1 cellular context compared by ENCODE assay signal in the genomic region with DNA sequence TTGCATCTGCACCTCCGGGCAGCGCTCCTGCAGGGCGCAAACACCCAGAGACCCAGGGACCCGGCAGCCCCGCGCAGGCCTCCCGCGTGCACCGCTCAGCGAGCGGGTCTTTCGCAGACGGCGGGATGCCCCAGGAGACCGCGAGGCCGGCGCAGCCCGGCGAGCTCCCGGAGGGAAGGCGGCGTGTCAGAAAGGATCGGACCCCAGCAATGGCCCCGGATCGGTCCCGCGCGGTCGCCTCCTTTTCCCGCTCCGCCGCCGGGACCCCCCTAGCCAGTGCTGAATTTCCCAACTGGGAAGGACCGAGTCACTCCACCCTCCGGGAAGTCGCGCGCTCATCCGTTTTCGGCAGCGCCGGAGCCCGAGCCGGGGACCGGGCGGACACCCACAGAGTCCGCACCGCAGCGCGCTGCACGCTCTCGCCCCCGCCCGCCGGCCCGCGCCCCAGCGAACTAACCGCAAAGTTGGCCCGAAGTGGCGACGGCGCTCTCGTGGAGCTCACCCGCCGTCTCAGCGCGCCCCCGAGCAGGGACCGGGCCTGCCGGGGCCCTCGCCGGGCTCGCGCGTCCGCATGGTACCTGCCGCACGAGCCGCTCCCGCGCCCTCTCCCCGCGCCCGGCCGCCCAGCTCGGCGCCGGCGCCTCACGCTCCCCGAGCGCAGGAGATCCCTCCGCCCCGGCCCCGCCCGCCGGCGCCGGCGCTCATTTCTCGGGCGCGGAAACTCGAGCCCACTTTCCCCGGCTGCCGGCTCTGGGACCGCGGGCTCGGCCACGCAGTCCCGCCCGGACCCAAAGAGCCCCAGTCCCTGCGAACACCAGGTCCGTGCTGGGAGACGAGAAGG.
TF ChIP-seq lines count a peak whose summit lies in the region.

A gene with protein sequence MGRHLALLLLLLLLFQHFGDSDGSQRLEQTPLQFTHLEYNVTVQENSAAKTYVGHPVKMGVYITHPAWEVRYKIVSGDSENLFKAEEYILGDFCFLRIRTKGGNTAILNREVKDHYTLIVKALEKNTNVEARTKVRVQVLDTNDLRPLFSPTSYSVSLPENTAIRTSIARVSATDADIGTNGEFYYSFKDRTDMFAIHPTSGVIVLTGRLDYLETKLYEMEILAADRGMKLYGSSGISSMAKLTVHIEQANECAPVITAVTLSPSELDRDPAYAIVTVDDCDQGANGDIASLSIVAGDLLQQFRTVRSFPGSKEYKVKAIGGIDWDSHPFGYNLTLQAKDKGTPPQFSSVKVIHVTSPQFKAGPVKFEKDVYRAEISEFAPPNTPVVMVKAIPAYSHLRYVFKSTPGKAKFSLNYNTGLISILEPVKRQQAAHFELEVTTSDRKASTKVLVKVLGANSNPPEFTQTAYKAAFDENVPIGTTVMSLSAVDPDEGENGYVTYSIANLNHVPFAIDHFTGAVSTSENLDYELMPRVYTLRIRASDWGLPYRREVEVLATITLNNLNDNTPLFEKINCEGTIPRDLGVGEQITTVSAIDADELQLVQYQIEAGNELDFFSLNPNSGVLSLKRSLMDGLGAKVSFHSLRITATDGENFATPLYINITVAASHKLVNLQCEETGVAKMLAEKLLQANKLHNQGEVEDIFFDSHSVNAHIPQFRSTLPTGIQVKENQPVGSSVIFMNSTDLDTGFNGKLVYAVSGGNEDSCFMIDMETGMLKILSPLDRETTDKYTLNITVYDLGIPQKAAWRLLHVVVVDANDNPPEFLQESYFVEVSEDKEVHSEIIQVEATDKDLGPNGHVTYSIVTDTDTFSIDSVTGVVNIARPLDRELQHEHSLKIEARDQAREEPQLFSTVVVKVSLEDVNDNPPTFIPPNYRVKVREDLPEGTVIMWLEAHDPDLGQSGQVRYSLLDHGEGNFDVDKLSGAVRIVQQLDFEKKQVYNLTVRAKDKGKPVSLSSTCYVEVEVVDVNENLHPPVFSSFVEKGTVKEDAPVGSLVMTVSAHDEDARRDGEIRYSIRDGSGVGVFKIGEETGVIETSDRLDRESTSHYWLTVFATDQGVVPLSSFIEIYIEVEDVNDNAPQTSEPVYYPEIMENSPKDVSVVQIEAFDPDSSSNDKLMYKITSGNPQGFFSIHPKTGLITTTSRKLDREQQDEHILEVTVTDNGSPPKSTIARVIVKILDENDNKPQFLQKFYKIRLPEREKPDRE (N-terminal part only) (minus strand): TSS at position 650 of the 841 bp plus-strand sequence. CDS start 14,029 bp downstream, outside the sequence.

TF ChIP-seq in K562, 482 proteins besides CTCF, POLR2A, EP300 and RAD21 (continued from another document and continues in another):
- peak; percentile 69 to 85; a peak in 2 of 4 replicates for TF ChIP-seq NONO (IDR thresholded peaks at IDR 0.05; ENCODE audit: low read depth in 2 of 2, low read length in 1 of 2)
- 0 out of 4 replicates have a peak, but pooled peaks of 1 of the 2 experiments have one; percentile 3 for TF ChIP-seq RCOR1 (IDR thresholded peaks at IDR 0.05; ENCODE audit: borderline replicate concordance in 1 of 2, low read depth in 2 of 2, low read length in 2 of 2)
- no peak for TF ChIP-seq ZNF347 (CRISPR knock-in tag; IDR thresholded peaks at IDR 0.05; ENCODE audit: low read depth)
- 0 out of 2 replicates have a peak, but pooled peaks have one; percentile 11 for TF ChIP-seq ZNF263 (CRISPR knock-in tag; IDR thresholded peaks at IDR 0.05; ENCODE audit: borderline replicate concordance)
- TF ChIP-seq KLF13 (tag; IDR thresholded peaks at IDR 0.05; ENCODE audit: borderline replicate concordance, low read depth) = no peak
- peak; percentile 23; the same call in 1 of the 2 replicates for TF ChIP-seq KAT7 (CRISPR knock-in tag; IDR thresholded peaks at IDR 0.05; ENCODE audit: borderline replicate concordance)
- no peak for TF ChIP-seq ETV1 (tag; conservative IDR thresholded peaks at IDR 0.05; ENCODE audit: low read depth)
- peak; percentile 71; the same call in 1 of the 2 replicates for TF ChIP-seq ZBTB1 (CRISPR knock-in tag; IDR thresholded peaks at IDR 0.05; ENCODE audit: borderline replicate concordance, low read depth)
- no peak for TF ChIP-seq OTX1 (CRISPR knock-in tag; IDR thresholded peaks at IDR 0.05)
- TF ChIP-seq, protein P1, sequence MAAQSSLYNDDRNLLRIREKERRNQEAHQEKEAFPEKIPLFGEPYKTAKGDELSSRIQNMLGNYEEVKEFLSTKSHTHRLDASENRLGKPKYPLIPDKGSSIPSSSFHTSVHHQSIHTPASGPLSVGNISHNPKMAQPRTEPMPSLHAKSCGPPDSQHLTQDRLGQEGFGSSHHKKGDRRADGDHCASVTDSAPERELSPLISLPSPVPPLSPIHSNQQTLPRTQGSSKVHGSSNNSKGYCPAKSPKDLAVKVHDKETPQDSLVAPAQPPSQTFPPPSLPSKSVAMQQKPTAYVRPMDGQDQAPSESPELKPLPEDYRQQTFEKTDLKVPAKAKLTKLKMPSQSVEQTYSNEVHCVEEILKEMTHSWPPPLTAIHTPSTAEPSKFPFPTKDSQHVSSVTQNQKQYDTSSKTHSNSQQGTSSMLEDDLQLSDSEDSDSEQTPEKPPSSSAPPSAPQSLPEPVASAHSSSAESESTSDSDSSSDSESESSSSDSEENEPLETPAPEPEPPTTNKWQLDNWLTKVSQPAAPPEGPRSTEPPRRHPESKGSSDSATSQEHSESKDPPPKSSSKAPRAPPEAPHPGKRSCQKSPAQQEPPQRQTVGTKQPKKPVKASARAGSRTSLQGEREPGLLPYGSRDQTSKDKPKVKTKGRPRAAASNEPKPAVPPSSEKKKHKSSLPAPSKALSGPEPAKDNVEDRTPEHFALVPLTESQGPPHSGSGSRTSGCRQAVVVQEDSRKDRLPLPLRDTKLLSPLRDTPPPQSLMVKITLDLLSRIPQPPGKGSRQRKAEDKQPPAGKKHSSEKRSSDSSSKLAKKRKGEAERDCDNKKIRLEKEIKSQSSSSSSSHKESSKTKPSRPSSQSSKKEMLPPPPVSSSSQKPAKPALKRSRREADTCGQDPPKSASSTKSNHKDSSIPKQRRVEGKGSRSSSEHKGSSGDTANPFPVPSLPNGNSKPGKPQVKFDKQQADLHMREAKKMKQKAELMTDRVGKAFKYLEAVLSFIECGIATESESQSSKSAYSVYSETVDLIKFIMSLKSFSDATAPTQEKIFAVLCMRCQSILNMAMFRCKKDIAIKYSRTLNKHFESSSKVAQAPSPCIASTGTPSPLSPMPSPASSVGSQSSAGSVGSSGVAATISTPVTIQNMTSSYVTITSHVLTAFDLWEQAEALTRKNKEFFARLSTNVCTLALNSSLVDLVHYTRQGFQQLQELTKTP (IDR thresholded peaks at IDR 0.05; ENCODE audit: low read depth in 1 of 2, partially characterized antibody in 2 of 2) = no peak
- TF ChIP-seq CSDE1 (IDR thresholded peaks at IDR 0.05) = no peak
- peak; percentile 29 for TF ChIP-seq RBM25 (IDR thresholded peaks at IDR 0.05; ENCODE audit: low read depth, low read length, severe bottlenecking)
- TF ChIP-seq GATAD2B (IDR thresholded peaks at IDR 0.05; ENCODE audit: borderline replicate concordance) = peak; percentile 78; the same call in 1 of the 2 replicates
- TF ChIP-seq NRF1 (conservative IDR thresholded peaks at IDR 0.05 in 1 of 2, IDR thresholded peaks at IDR 0.05 in 1 of 2) = peak; percentile 30 to 42; a peak in 3 of 4 replicates
- no peak for TF ChIP-seq CREBBP (IDR thresholded peaks at IDR 0.05; ENCODE audit: low read depth, low read length)
- peak in 1 of 2 experiments; percentile 24; a peak in 1 of 4 replicates for TF ChIP-seq TEAD1 (CRISPR knock-in tag; IDR thresholded peaks at IDR 0.05)
- no peak for TF ChIP-seq MEF2A (IDR thresholded peaks at IDR 0.05; ENCODE audit: control insufficient read depth, low read depth, low read length)
- TF ChIP-seq RBFOX2 (IDR thresholded peaks at IDR 0.05; ENCODE audit: low read depth, low read length) = peak; percentile 79
- TF ChIP-seq KDM1A (IDR thresholded peaks at IDR 0.05) = no peak
- TF ChIP-seq CCNT2 (IDR thresholded peaks at IDR 0.05; ENCODE audit: borderline replicate concordance, extremely low read depth, insufficient read length, low read depth, low read length) = peak; percentile 27
- peak; percentile 70 for TF ChIP-seq FUS (optimal IDR thresholded peaks at IDR 0.05; ENCODE audit: low read depth, low read length)
- peak; percentile 62 for TF ChIP-seq HMGN3 (IDR thresholded peaks at IDR 0.05; ENCODE audit: borderline replicate concordance, extremely low read depth, insufficient read length, low read depth, low read length)
- TF ChIP-seq, protein P2, sequence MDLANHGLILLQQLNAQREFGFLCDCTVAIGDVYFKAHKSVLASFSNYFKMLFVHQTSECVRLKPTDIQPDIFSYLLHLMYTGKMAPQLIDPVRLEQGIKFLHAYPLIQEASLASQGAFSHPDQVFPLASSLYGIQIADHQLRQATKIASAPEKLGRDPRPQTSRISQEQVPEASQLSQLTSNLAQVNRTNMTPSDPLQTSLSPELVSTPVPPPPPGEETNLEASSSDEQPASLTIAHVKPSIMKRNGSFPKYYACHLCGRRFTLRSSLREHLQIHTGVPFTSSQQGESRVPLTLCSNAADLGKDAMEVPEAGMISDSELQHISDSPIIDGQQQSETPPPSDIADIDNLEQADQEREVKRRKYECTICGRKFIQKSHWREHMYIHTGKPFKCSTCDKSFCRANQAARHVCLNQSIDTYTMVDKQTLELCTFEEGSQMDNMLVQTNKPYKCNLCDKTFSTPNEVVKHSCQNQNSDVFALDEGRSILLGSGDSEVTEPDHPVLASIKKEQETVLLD (IDR thresholded peaks at IDR 0.05) = no peak
- no peak for TF ChIP-seq E2F3 (CRISPR knock-in tag; IDR thresholded peaks at IDR 0.05)
- TF ChIP-seq, protein P3, sequence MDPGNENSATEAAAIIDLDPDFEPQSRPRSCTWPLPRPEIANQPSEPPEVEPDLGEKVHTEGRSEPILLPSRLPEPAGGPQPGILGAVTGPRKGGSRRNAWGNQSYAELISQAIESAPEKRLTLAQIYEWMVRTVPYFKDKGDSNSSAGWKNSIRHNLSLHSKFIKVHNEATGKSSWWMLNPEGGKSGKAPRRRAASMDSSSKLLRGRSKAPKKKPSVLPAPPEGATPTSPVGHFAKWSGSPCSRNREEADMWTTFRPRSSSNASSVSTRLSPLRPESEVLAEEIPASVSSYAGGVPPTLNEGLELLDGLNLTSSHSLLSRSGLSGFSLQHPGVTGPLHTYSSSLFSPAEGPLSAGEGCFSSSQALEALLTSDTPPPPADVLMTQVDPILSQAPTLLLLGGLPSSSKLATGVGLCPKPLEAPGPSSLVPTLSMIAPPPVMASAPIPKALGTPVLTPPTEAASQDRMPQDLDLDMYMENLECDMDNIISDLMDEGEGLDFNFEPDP (CRISPR knock-in tag; IDR thresholded peaks at IDR 0.05) = no peak
- no peak for TF ChIP-seq STAG1 (CRISPR knock-in tag; IDR thresholded peaks at IDR 0.05; ENCODE audit: borderline replicate concordance)
- TF ChIP-seq, protein P4, sequence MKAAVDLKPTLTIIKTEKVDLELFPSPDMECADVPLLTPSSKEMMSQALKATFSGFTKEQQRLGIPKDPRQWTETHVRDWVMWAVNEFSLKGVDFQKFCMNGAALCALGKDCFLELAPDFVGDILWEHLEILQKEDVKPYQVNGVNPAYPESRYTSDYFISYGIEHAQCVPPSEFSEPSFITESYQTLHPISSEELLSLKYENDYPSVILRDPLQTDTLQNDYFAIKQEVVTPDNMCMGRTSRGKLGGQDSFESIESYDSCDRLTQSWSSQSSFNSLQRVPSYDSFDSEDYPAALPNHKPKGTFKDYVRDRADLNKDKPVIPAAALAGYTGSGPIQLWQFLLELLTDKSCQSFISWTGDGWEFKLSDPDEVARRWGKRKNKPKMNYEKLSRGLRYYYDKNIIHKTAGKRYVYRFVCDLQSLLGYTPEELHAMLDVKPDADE (conservative IDR thresholded peaks at IDR 0.05; ENCODE audit: control insufficient read depth, low read depth, low read length) = peak; percentile 9; the same call in 1 of the 2 replicates
- TF ChIP-seq, protein P5, sequence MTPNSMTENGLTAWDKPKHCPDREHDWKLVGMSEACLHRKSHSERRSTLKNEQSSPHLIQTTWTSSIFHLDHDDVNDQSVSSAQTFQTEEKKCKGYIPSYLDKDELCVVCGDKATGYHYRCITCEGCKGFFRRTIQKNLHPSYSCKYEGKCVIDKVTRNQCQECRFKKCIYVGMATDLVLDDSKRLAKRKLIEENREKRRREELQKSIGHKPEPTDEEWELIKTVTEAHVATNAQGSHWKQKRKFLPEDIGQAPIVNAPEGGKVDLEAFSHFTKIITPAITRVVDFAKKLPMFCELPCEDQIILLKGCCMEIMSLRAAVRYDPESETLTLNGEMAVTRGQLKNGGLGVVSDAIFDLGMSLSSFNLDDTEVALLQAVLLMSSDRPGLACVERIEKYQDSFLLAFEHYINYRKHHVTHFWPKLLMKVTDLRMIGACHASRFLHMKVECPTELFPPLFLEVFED (CRISPR knock-in tag; conservative IDR thresholded peaks at IDR 0.05) = no peak
- TF ChIP-seq KDM5B (IDR thresholded peaks at IDR 0.05; ENCODE audit: insufficient replicate concordance, low read depth, low read length) = peak; percentile 29
- TF ChIP-seq, protein P6, sequence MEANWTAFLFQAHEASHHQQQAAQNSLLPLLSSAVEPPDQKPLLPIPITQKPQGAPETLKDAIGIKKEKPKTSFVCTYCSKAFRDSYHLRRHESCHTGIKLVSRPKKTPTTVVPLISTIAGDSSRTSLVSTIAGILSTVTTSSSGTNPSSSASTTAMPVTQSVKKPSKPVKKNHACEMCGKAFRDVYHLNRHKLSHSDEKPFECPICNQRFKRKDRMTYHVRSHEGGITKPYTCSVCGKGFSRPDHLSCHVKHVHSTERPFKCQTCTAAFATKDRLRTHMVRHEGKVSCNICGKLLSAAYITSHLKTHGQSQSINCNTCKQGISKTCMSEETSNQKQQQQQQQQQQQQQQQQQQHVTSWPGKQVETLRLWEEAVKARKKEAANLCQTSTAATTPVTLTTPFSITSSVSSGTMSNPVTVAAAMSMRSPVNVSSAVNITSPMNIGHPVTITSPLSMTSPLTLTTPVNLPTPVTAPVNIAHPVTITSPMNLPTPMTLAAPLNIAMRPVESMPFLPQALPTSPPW (CRISPR knock-in tag; IDR thresholded peaks at IDR 0.05) = peak; percentile 81
- peak in 1 of 2 experiments; percentile 16; a peak in 1 of 4 replicates for TF ChIP-seq SIN3A (IDR thresholded peaks at IDR 0.05; ENCODE audit: borderline replicate concordance in 2 of 2, control insufficient read depth in 1 of 2, low read depth in 2 of 2, low read length in 2 of 2)
- TF ChIP-seq, protein P7, sequence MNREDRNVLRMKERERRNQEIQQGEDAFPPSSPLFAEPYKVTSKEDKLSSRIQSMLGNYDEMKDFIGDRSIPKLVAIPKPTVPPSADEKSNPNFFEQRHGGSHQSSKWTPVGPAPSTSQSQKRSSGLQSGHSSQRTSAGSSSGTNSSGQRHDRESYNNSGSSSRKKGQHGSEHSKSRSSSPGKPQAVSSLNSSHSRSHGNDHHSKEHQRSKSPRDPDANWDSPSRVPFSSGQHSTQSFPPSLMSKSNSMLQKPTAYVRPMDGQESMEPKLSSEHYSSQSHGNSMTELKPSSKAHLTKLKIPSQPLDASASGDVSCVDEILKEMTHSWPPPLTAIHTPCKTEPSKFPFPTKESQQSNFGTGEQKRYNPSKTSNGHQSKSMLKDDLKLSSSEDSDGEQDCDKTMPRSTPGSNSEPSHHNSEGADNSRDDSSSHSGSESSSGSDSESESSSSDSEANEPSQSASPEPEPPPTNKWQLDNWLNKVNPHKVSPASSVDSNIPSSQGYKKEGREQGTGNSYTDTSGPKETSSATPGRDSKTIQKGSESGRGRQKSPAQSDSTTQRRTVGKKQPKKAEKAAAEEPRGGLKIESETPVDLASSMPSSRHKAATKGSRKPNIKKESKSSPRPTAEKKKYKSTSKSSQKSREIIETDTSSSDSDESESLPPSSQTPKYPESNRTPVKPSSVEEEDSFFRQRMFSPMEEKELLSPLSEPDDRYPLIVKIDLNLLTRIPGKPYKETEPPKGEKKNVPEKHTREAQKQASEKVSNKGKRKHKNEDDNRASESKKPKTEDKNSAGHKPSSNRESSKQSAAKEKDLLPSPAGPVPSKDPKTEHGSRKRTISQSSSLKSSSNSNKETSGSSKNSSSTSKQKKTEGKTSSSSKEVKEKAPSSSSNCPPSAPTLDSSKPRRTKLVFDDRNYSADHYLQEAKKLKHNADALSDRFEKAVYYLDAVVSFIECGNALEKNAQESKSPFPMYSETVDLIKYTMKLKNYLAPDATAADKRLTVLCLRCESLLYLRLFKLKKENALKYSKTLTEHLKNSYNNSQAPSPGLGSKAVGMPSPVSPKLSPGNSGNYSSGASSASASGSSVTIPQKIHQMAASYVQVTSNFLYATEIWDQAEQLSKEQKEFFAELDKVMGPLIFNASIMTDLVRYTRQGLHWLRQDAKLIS (CRISPR knock-in tag; IDR thresholded peaks at IDR 0.05) = peak; percentile 25; the same call in 1 of the 2 replicates
